In the genomic region with DNA sequence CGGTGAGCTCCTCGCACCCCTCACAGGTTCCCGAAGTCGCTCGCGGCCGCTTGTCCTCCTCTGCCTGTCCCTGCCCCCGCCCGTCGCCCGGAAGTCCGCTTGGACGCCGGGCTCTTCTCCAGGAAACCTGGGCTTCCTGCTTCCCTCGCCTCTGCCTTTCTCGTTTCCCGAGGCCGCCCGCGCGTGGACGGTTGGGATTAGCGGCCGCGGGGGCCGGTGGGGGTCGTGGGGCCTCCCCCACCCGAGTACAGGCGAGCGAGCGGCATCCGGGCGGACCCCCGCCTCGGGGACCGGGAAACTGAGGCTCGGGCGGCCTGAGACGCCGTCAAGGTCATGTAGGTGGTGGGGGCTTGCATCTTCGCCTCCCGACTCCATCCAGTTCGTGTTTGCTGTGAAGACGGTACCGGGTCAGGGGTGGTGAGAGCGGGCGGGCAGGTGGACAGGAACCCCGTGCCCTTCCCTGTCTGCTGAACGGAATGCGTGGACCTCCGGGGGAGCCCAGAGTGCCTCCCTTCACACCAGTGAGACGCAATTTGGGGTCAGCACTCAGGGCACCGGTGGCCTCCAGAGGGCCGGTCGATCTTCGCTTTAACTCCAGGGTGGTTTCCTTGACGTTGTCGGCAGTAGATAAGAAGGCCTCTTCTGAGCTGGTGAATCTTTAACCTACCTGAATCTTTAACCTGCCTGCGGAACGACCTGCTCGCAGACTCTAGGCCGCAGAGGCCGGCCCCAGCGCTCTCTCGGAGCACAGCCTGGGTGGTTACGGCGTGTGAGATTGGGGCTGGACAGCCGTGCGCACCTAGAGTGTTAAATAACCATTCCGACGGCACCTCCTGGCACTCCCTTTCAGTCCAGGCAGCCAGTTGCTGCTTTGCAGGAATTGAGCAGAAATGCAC, we compare ENCODE assay signal across 8 cellular contexts. TPM values are rescaled to one million over a fixed set of nuclear protein-coding genes. Genes with fewer than 3 reads are reported as not detected.
DNase-seq lines count a peak whose midpoint lies in the region; ATAC-seq, FAIRE-seq and TF ChIP-seq lines count a peak whose summit lies in the region.

No MANE protein-coding gene starts in this region.

- peaks cover 9% of the 10 kb centered on the region for H3F3A ChIP-seq in PC-3 (ENCODE audit: low read length, unreplicated experiment)

- H4K20me1 ChIP-seq in PC-3 (ENCODE audit: low read length) = peaks cover 53% of the 10 kb centered on the region

- H3K4me3 ChIP-seq in PC-3 (ENCODE audit: low read length) (peak overlapping the region; percentile 80), bronchial epithelial cell (ENCODE audit: low read depth, low read length) (peak overlapping the region; percentile 97)

- POLR2A ChIA-PET in PC-3 (lab: Charles Lee; ENCODE audit: unreplicated experiment) = no interaction called here

- H3K9me2 ChIP-seq in PC-3 (replicated peaks; ENCODE audit: low read length) = no peaks in the 10 kb centered on the region

- peak; percentile 64 for DNase-seq in COLO668 (lab: John Stamatoyannopoulos, UW; ENCODE audit: unreplicated experiment)
- DNase-seq in PC-3 = peak; percentile 48
- no peak for DNase-seq in bronchial epithelial cell (ENCODE audit: low read depth)
- DNase-seq in left kidney (ENCODE audit: low read depth, low spot score) = peak; percentile 72
- DNase-seq in stimulated activated naive CD4-positive, alpha-beta T cell (lab: John Stamatoyannopoulos, UW) = peak in 5 of 6 experiments; percentile 29 to 50 (median 48)
- no peak for DNase-seq in inferior parietal cortex (ENCODE audit: extremely low spot score)

- TF ChIP-seq CTCF in PC-3 (conservative IDR thresholded peaks at IDR 0.05; ENCODE audit: low read depth, low read length) (no peak), bronchial epithelial cell (IDR thresholded peaks at IDR 0.05; ENCODE audit: insufficient read depth, low read length, severe bottlenecking) (no peak)

- BruUV-seq in PC-3 (replicated peaks; lab: Mats Ljungman, UMichigan) = TSS peak; percentile 29

- peak overlapping the region; percentile 96 for H3K9ac ChIP-seq in PC-3 (ENCODE audit: low read length)

- no peak overlapping the region for H2AFZ ChIP-seq in PC-3 (ENCODE audit: low read length)

- CTCF ChIA-PET in PC-3 (lab: Charles Lee) = interaction anchor here (1.6 to 2.2 kb wide), 2 partner anchors 84 kb away, joined by 7 to 8 read pairs; no protein-coding TSS in a partner anchor

- intact Hi-C loops in PC-3 (cut with micrococcal nuclease) = loop anchor here (1.0 to 10.0 kb wide), 4 partner anchors 20 to 318 kb away; a partner anchor contains a TSS

- ATAC-seq in GM21723 (IDR thresholded peaks at IDR 0.05; ENCODE audit: unreplicated experiment) (peak; percentile 23), PC-3 (peak; percentile 2), HG03025 (IDR thresholded peaks at IDR 0.05; ENCODE audit: low FRiP score, unreplicated experiment) (no peak)

- H3K27me3 ChIP-seq in PC-3 (ENCODE audit: low read length) (no peaks in the 10 kb centered on the region), bronchial epithelial cell (ENCODE audit: control insufficient read depth, insufficient read depth, low read length) (no peaks in the 10 kb centered on the region)

- FAIRE-seq in bronchial epithelial cell (lab: Jason Lieb, UNC) = no peak

- peaks cover 92% of the 10 kb centered on the region for H3K79me2 ChIP-seq in PC-3 (ENCODE audit: low read length)

- H3K27ac ChIP-seq in PC-3 (ENCODE audit: low read length) = peak overlapping the region; percentile 33

- peak overlapping the region; percentile 87 for H3K4me2 ChIP-seq in PC-3 (ENCODE audit: low read length)

- H3K9me3 ChIP-seq in PC-3 (ENCODE audit: low read length) = no peaks in the 10 kb centered on the region

- H3K4me1 ChIP-seq in PC-3 (ENCODE audit: insufficient read depth, low read length) = peaks cover 46% of the 10 kb centered on the region

- H3K36me3 ChIP-seq in PC-3 (ENCODE audit: low read depth, low read length) (peaks cover 25% of the 10 kb centered on the region; the same call in 1 of the 2 replicates), bronchial epithelial cell (ENCODE audit: control insufficient read depth, insufficient read depth, low read length) (peaks cover 6% of the 10 kb centered on the region)

RNA-seq across cellular contexts. Expression of a gene that starts 0.7 kb away (rescaled TPM):
- total RNA-seq in PC-3 (2014; rRNA removed) (685 and 688 TPM in 2 replicates), bronchial epithelial cell (240 and 297 TPM in 2 replicates)

RNA-seq across cellular contexts. Expression of a gene that starts 19.9 kb away (rescaled TPM):
- total RNA-seq in PC-3 (2014; rRNA removed) (63.3 and 93.0 TPM in 2 replicates), bronchial epithelial cell (16.1 and 17.1 TPM in 2 replicates)

RNA-seq across cellular contexts. Expression of a gene that starts 25.9 kb away (rescaled TPM):
- total RNA-seq in PC-3 (2014; rRNA removed) = 343 and 375 TPM in 2 replicates
- 43.2 and 87.7 TPM in 2 replicates for total RNA-seq in bronchial epithelial cell

RNA-seq across cellular contexts. Expression of a gene that starts 56.9 kb away (rescaled TPM):
- 996 and 1,117 TPM in 2 replicates for total RNA-seq in PC-3 (2014; rRNA removed)
- total RNA-seq in bronchial epithelial cell = 519 and 695 TPM in 2 replicates

Comparison
In these comparisons a context has a peak if more than half of its experiments do, and no peak if none do; other contexts are left out.
1. DNase-seq: peak in COLO668 (single experiment), PC-3 (single experiment), left kidney (single experiment) and stimulated activated naive CD4-positive, alpha-beta T cell (5 of 6); none in bronchial epithelial cell (single experiment) and inferior parietal cortex (single experiment).